ENCODE assay signal across 9 cellular contexts in the genomic region with DNA sequence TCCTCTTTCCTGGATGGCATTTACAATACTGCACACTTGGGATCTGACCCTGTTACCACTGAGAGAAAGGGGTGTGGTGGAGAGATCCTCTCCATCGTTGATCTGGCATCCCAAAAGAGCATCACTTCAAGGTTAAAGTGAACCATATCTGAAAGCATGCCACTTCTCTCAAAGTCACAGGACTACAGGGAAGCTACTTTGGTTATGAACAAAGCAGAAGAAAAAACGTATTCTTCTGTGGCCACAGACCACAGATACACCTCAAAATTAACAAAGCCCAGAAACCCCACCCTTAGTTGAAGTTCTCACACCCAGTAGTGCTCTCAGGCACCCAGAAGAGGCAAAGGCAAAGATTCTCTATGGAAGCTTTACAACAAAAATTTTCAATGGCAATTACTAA.
DNase-seq lines count a peak whose midpoint lies in the region; ATAC-seq and TF ChIP-seq lines count a peak whose summit lies in the region.
"Had no signal": no experiment of that assay in that cellular context is flagged by ENCODE, and none has a peak within 500 bp of the region (broad histone marks: within the 10 kb centered on the region; RNA-seq: fewer than 3 reads in every experiment).

No MANE protein-coding gene starts in this region.

- H3K4me3 Mint-ChIP-seq in T-helper 17 cell, result no peak overlapping the region

- DNase-seq in GM10266 (ENCODE audit: extremely low spot score) (peak; percentile 31), T-helper 17 cell (no peak), activated gamma-delta T cell (lab: John Stamatoyannopoulos, UW) (no peak), DMS53 treated with DMSO at 0.1 percent for 48 hours (lab: John Stamatoyannopoulos, UW; ENCODE audit: unreplicated experiment) (no peak), NCI-H2081 (lab: John Stamatoyannopoulos, UW) (no peak)
- DNase-seq: stimulated activated naive CD4-positive, alpha-beta T cell had no signal

- H3K4me1 Mint-ChIP-seq in T-helper 17 cell, result peaks cover 19% of the 10 kb centered on the region

- H3K9me3 ChIP-seq in T-helper 17 cell (ENCODE audit: control insufficient read depth, low read length, poor library complexity, severe bottlenecking), result no peaks in the 10 kb centered on the region

- ATAC-seq in GM19397 (IDR thresholded peaks at IDR 0.05; ENCODE audit: unreplicated experiment) (peak; percentile 62), HG03060 (IDR thresholded peaks at IDR 0.05; ENCODE audit: low read depth, unreplicated experiment) (peak; percentile 85), T-helper 17 cell (peak; percentile 72), SK-N-SH treated with all-trans-retinoic acid at 6 μM for 48 hours (no peak)

- H3K36me3 Mint-ChIP-seq in T-helper 17 cell (ENCODE audit: low read depth), result peaks cover 4% of the 10 kb centered on the region

- H3K27ac Mint-ChIP-seq in T-helper 17 cell, result no peak overlapping the region

- no peaks in the 10 kb centered on the region for H3K27me3 Mint-ChIP-seq in T-helper 17 cell

- TF ChIP-seq CTCF in GM10266 (IDR thresholded peaks at IDR 0.05; ENCODE audit: control insufficient read depth, insufficient read depth, low read depth, missing control alignments), result no peak

TF ChIP-seq in SK-N-SH treated with all-trans-retinoic acid at 6 μM for 48 hours, 23 proteins besides CTCF, POLR2A, EP300 and RAD21:
- TF ChIP-seq ZNF70 (CRISPR knock-in tag; IDR thresholded peaks at IDR 0.05), result no peak
- TF ChIP-seq ARNTL (CRISPR knock-in tag; IDR thresholded peaks at IDR 0.05; ENCODE audit: borderline replicate concordance, low read depth), result no peak
- TF ChIP-seq ZFP3 (CRISPR knock-in tag; IDR thresholded peaks at IDR 0.05), result no peak
- no peak for TF ChIP-seq PPARA (CRISPR knock-in tag; IDR thresholded peaks at IDR 0.05; ENCODE audit: borderline replicate concordance)
- no peak for TF ChIP-seq ZC3H10 (CRISPR knock-in tag; IDR thresholded peaks at IDR 0.05)
- TF ChIP-seq RARB (CRISPR knock-in tag; IDR thresholded peaks at IDR 0.05), result no peak
- no peak for TF ChIP-seq TCF4 (CRISPR knock-in tag; IDR thresholded peaks at IDR 0.05; ENCODE audit: borderline replicate concordance)
